In genomic region chr7:151844828-151845200, GRCh38 we compare ENCODE assay signal across 15 cellular contexts. TPM values are rescaled to one million over a fixed set of nuclear protein-coding genes. Genes with fewer than 3 reads are reported as not detected.
A peak's percentile ranks its signal among the peaks of the same experiment; 100 is the strongest.
DNase-seq lines count a peak whose midpoint lies in the region; ATAC-seq and TF ChIP-seq lines count a peak whose summit lies in the region.
"Had no signal": no experiment of that assay in that cellular context is flagged by ENCODE, and none has a peak within 500 bp of the region (broad histone marks: within the 10 kb centered on the region; RNA-seq: fewer than 3 reads in every experiment).

No MANE protein-coding gene starts in this region.

- TF ChIP-seq CTCF in hepatocyte (IDR thresholded peaks at IDR 0.05; ENCODE audit: poor library complexity) = no peak
- no peak for TF ChIP-seq CTCF in osteoblast (IDR thresholded peaks at IDR 0.05; ENCODE audit: extremely low read depth, low read depth, low read length)
- no peak for TF ChIP-seq CTCF in adrenal gland (IDR thresholded peaks at IDR 0.05)
- no peak for TF ChIP-seq CTCF in GM20000 (IDR thresholded peaks at IDR 0.05; ENCODE audit: extremely low read depth, missing control alignments)

- ATAC-seq in right cardiac atrium = no peak
- ATAC-seq in Right ventricle myocardium inferior = no peak

- no peaks in the 10 kb centered on the region for H3K9me2 ChIP-seq in hepatocyte (replicated peaks; ENCODE audit: insufficient read depth)

- H2AFZ ChIP-seq in hepatocyte (no peak overlapping the region), osteoblast (ENCODE audit: low read length) (no peak overlapping the region)

- H3K4me3 ChIP-seq in right cardiac atrium (ENCODE audit: low read length) (no peak overlapping the region), hepatocyte (no peak overlapping the region), osteoblast (ENCODE audit: insufficient read depth, low read length) (no peak overlapping the region), adrenal gland (no peak overlapping the region)

- H3K9me3 ChIP-seq in right cardiac atrium (ENCODE audit: control insufficient read depth, low read length) (no peaks in the 10 kb centered on the region), hepatocyte (ENCODE audit: low read depth) (no peaks in the 10 kb centered on the region), osteoblast (ENCODE audit: low read depth, low read length) (no peaks in the 10 kb centered on the region), adrenal gland (replicated peaks in 1 of 3) (no peaks in the 10 kb centered on the region)

- TF ChIP-seq POLR2A in adrenal gland (IDR thresholded peaks at IDR 0.05) = no peak

- intact Hi-C loops in right cardiac atrium (cut with DNase I) = no loop called here
- intact Hi-C loops in Right ventricle myocardium inferior (cut with DNase I) = no loop called here
- intact Hi-C loops in adrenal gland (cut with DNase I) = no loop called here

- no peak overlapping the region for H3K27ac ChIP-seq in right cardiac atrium (ENCODE audit: low read length)
- H3K27ac ChIP-seq in hepatocyte = peak overlapping the region; percentile 70
- H3K27ac ChIP-seq in osteoblast (ENCODE audit: low read depth, low read length) = peak overlapping the region; percentile 54
- no peak overlapping the region for H3K27ac ChIP-seq in adrenal gland
- H3K27ac ChIP-seq: KMS-11 had no signal

- no peaks in the 10 kb centered on the region for H3K4me1 ChIP-seq in right cardiac atrium (ENCODE audit: control insufficient read depth, insufficient read depth, low read length)
- peaks cover 4% of the 10 kb centered on the region for H3K4me1 ChIP-seq in hepatocyte (ENCODE audit: insufficient read depth)
- H3K4me1 ChIP-seq in osteoblast (ENCODE audit: insufficient read depth, low read length) = peaks cover 13% of the 10 kb centered on the region
- no peaks in the 10 kb centered on the region for H3K4me1 ChIP-seq in adrenal gland (replicated peaks in 1 of 2)

- WGBS in right cardiac atrium = 90% methylated on average over 13 of the region's 13 CpGs
- whole genome bisulfite sequencing in hepatocyte (ENCODE audit: low lambda C conversion rate, missing lambda C conversion rate) = 94% methylated on average over 13 of the region's 13 CpGs
- WGBS in adrenal gland, 4 donors = 91 to 94% (median 92%) methylated on average over 11 to 13 of the region's 13 CpGs

- H3K4me2 ChIP-seq in hepatocyte = no peak overlapping the region
- H3K4me2 ChIP-seq in osteoblast (ENCODE audit: insufficient read depth, low read length) = peak overlapping the region; percentile 53
- H3K4me2 ChIP-seq: KMS-11 had no signal

- H3K79me2 ChIP-seq in hepatocyte = no peaks in the 10 kb centered on the region
- H3K79me2 ChIP-seq in osteoblast (ENCODE audit: insufficient read depth, low read length) = no peaks in the 10 kb centered on the region

- H3K27me3 ChIP-seq in right cardiac atrium (ENCODE audit: control insufficient read depth, insufficient read depth) (no peaks in the 10 kb centered on the region), hepatocyte (no peaks in the 10 kb centered on the region), osteoblast (ENCODE audit: insufficient read depth, low read length) (no peaks in the 10 kb centered on the region), adrenal gland (no peaks in the 10 kb centered on the region)

- H3K36me3 ChIP-seq in hepatocyte (replicated peaks; ENCODE audit: insufficient read depth, low read depth) = no peaks in the 10 kb centered on the region
- no peaks in the 10 kb centered on the region for H3K36me3 ChIP-seq in osteoblast (ENCODE audit: insufficient read depth, low read length)
- H3K36me3 ChIP-seq in adrenal gland (replicated peaks in 1 of 2) = no peaks in the 10 kb centered on the region

- H4K20me1 ChIP-seq in hepatocyte (ENCODE audit: insufficient read depth, poor library complexity, severe bottlenecking) = no peaks in the 10 kb centered on the region
- H4K20me1 ChIP-seq in osteoblast (ENCODE audit: insufficient read depth, low read length) = no peaks in the 10 kb centered on the region

- DNase-seq in right cardiac atrium (peak in 2 of 3 donors; percentile 18 to 32), Right ventricle myocardium inferior (ENCODE audit: missing footprints) (no peak), hepatocyte (ENCODE audit: low spot score) (no peak), osteoblast (ENCODE audit: insufficient read length, low spot score, missing footprints) (no peak), dermis blood vessel endothelial cell (no peak), adrenal gland (no peak), GM20000 (ENCODE audit: low spot score) (no peak)
- DNase-seq: CD4-positive, CD25-positive, alpha-beta regulatory T cell; H9; NCI-H1092; NCI-H2107; NCI-H226; NCI-H526; OCI-M1 had no signal

RNA-seq across cellular contexts. Expression of gene PRKAG2, which starts 32.1 kb away (rescaled TPM):
- total RNA-seq in right cardiac atrium (100 to 1,000 TPM; 167 to 298 (median 211) TPM), Right ventricle myocardium inferior (122 TPM), hepatocyte (14.0 and 17.8 TPM in 2 replicates), osteoblast (20.6 TPM in 2 replicates), dermis blood vessel endothelial cell (16.8 and 21.4 TPM in 2 replicates), adrenal gland (10 to 100 TPM in 5 of 8 donors, 1 to 10 TPM in 3; 5.8 to 17.2 (median 12.4) TPM)
- polyA plus RNA-seq in right cardiac atrium (162 TPM), hepatocyte (21.8 and 23.4 TPM in 2 replicates), adrenal gland (10 to 100 TPM in 1 of 3 donors, 1 to 10 TPM in 2; 7.8 to 17.3 (median 9.6) TPM)

Comparison
In these comparisons a context has a peak if more than half of its experiments do, and no peak if none do; other contexts are left out.
1. DNase-seq: peak in right cardiac atrium (2 of 3); none in Right ventricle myocardium inferior (single experiment), hepatocyte (single experiment), osteoblast (single experiment), dermis blood vessel endothelial cell (single experiment), adrenal gland (0 of 7) and GM20000 (single experiment).
2. H3K27ac ChIP-seq: peak in hepatocyte (single experiment) and osteoblast (single experiment); none in right cardiac atrium (single experiment) and adrenal gland (0 of 5).